Comparison of ENCODE assay signal across 25 cellular contexts in the genomic region with DNA sequence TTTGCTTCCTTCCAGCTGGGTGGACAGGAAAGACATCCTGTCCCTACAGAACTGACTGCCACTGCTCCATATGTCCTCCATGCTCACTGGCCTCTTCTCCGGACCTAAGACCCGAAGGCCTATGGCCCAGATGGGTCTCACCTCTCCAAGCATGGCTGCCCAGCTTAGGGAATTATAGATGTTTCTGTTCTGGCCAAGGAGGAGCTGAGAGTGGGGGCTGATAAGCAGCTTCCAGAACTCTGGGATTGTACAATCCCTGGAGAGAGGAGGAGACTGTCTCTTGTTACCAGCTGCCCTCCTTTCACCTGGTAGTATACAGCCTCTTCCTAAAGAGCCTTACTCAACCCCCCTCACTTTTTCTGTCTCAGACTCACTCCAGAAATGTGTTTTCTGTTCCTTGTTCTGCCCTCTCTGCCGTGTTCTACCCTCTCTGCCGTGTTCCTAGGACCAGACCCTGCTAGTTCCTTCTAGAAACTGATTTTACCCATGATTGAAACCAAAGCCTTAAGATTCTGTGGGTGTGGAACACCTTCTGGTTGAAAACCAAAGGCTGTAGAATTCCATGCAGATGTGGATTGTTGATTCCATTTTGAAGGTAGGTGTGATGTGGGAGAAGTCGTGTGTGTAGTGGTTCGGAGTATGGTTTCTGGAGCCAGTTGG. TPM values are rescaled to one million over a fixed set of nuclear protein-coding genes. Genes with fewer than 3 reads are reported as not detected.
A peak's percentile ranks its signal among the peaks of the same experiment; 100 is the strongest.
DNase-seq lines count a peak whose midpoint lies in the region; ATAC-seq and TF ChIP-seq lines count a peak whose summit lies in the region.
"Had no signal": no experiment of that assay in that cellular context is flagged by ENCODE, and none has a peak within 500 bp of the region (broad histone marks: within the 10 kb centered on the region; RNA-seq: fewer than 3 reads in every experiment).

No MANE protein-coding gene starts in this region.

- H2AFZ ChIP-seq in trophoblast cell (ENCODE audit: insufficient read depth, low read length, poor library complexity) = no peak overlapping the region
- H2AFZ ChIP-seq in hepatocyte = no peak overlapping the region
- H2AFZ ChIP-seq: GM23248 had no signal

- H3K27ac Mint-ChIP-seq in CD14-positive monocyte = peak overlapping the region in 5 of 7 donors; percentile 14 to 54 (median 20)
- H3K27ac Mint-ChIP-seq: activated naive CD4-positive, alpha-beta T cell treated with anti-CD3 and anti-CD28 coated beads, Interleukin-2, amount 50 U/mL, for 72 hours; CD4-positive, CD25-positive, alpha-beta regulatory T cell; HFFc6; natural killer cell; T-helper 17 cell had no signal

- H3K9me3 Mint-ChIP-seq in CD14-positive monocyte = no peaks in the 10 kb centered on the region
- H3K9me3 Mint-ChIP-seq: activated naive CD4-positive, alpha-beta T cell treated with anti-CD3 and anti-CD28 coated beads, Interleukin-2, amount 50 U/mL, for 72 hours; HFFc6; natural killer cell had no signal

- no peak overlapping the region for H3K4me3 Mint-ChIP-seq in CD14-positive monocyte
- H3K4me3 Mint-ChIP-seq: CD4-positive, CD25-positive, alpha-beta regulatory T cell; HFFc6; natural killer cell; T-helper 17 cell had no signal

- peaks cover 25% of the 10 kb centered on the region for H3K4me1 Mint-ChIP-seq in CD14-positive monocyte

- H3K18ac ChIP-seq in trophoblast cell (ENCODE audit: low read length) = no peak overlapping the region

- H3K36me3 ChIP-seq in A673 (ENCODE audit: insufficient read depth, low read length, poor library complexity, severe bottlenecking) = no peaks in the 10 kb centered on the region
- H3K36me3 ChIP-seq in trophoblast cell (ENCODE audit: control insufficient read depth in 1 of 2, insufficient read depth in 2 of 2, low read length in 2 of 2) = no peaks in the 10 kb centered on the region
- no peaks in the 10 kb centered on the region for H3K36me3 ChIP-seq in hepatocyte (replicated peaks; ENCODE audit: insufficient read depth, low read depth)
- H3K36me3 ChIP-seq: gastrocnemius medialis had no signal

- TF ChIP-seq CTCF in A673 (conservative IDR thresholded peaks at IDR 0.05; ENCODE audit: low read depth, low read length) (no peak), CD14-positive monocyte (IDR thresholded peaks at IDR 0.05) (no peak), dorsolateral prefrontal cortex (IDR thresholded peaks at IDR 0.05 in 54 of 56, conservative IDR thresholded peaks at IDR 0.05 in 2 of 56; ENCODE audit: low read depth in 1 of 56, partially characterized antibody in 56 of 56) (no peak), hepatocyte (IDR thresholded peaks at IDR 0.05; ENCODE audit: poor library complexity) (no peak)

- POLR2A ChIA-PET in A673 (lab: Charles Lee; ENCODE audit: low non-redundant PET) = no interaction called here

- peak overlapping the region; percentile 42 for H3K9ac ChIP-seq in trophoblast cell (ENCODE audit: low read length)
- H3K9ac ChIP-seq: GM23248 had no signal

- H2BK12ac ChIP-seq in trophoblast cell (ENCODE audit: low read length) = no peak overlapping the region

- intact Hi-C loops in A673 (cut with micrococcal nuclease; ENCODE audit: unreplicated experiment) = no loop called here
- intact Hi-C loops in CD14-positive monocyte (cut with micrococcal nuclease) = no loop called here
- intact Hi-C loops in dorsolateral prefrontal cortex (cut with DNase I) = no loop called here

- H3K79me1 ChIP-seq in trophoblast cell (ENCODE audit: low read length) = no peaks in the 10 kb centered on the region

- H3K4ac ChIP-seq in trophoblast cell (ENCODE audit: low read depth, low read length) = no peak overlapping the region

- no peak overlapping the region for H3K14ac ChIP-seq in trophoblast cell (ENCODE audit: low read length)

- H3K9me3 ChIP-seq in A673 (ENCODE audit: low read depth, low read length, poor library complexity, severe bottlenecking) = no peaks in the 10 kb centered on the region
- no peaks in the 10 kb centered on the region for H3K9me3 ChIP-seq in trophoblast cell (ENCODE audit: insufficient read depth, low read depth, low read length)
- no peaks in the 10 kb centered on the region for H3K9me3 ChIP-seq in hepatocyte (ENCODE audit: low read depth)
- H3K9me3 ChIP-seq: gastrocnemius medialis had no signal

- DNase-seq in A673 (ENCODE audit: low spot score) = no peak
- DNase-seq in CD14-positive monocyte (ENCODE audit: low spot score) = no peak
- DNase-seq in dorsolateral prefrontal cortex = no peak
- DNase-seq in trophoblast cell = no peak
- DNase-seq in cortex of kidney (lab: John Stamatoyannopoulos, UW) = no peak
- DNase-seq in NCI-H774 (lab: John Stamatoyannopoulos, UW) = no peak
- DNase-seq in hepatocyte (ENCODE audit: low spot score) = no peak
- DNase-seq: activated CD4-positive, alpha-beta T cell treated with anti-CD3 and anti-CD28 coated beads for 1 hour; activated T-cell treated with anti-CD3 and anti-CD28 coated beads for 4 hours; CD4-positive, CD25-positive, alpha-beta regulatory T cell; central memory CD4-positive, alpha-beta T cell; EL; gastrocnemius medialis; GM23248; HFFc6; natural killer cell; NCI-H146; NCI-H2107; NK-92 treated with Interleukin-12 subunit alpha and Interleukin-12 subunit beta, amount 100 ng/mL, for 24 hours; retina; T-helper 17 cell had no signal

- no peak overlapping the region for H2BK5ac ChIP-seq in trophoblast cell (ENCODE audit: low read depth, low read length, poor library complexity)

- H3K9me2 ChIP-seq in hepatocyte (replicated peaks; ENCODE audit: insufficient read depth) = no peaks in the 10 kb centered on the region

- H4K20me1 ChIP-seq in hepatocyte (ENCODE audit: insufficient read depth, poor library complexity, severe bottlenecking) = peaks cover 6% of the 10 kb centered on the region

- H3K79me2 ChIP-seq in trophoblast cell (ENCODE audit: control insufficient read depth, insufficient read depth, low read length, poor library complexity) (no peaks in the 10 kb centered on the region), hepatocyte (peaks cover 64% of the 10 kb centered on the region)

- peak overlapping the region; percentile 32 for H3K27ac ChIP-seq in A673 (ENCODE audit: low read depth, low read length, poor library complexity, severe bottlenecking)
- peak overlapping the region in 56 of 59 donors; percentile 2 to 84 (median 60) for H3K27ac ChIP-seq in dorsolateral prefrontal cortex
- H3K27ac ChIP-seq in trophoblast cell (ENCODE audit: low read depth, low read length) = no peak overlapping the region
- H3K27ac ChIP-seq in hepatocyte = no peak overlapping the region
- H3K27ac ChIP-seq: GM23248, HL-60, SK-N-MC had no signal

- H3K4me1 ChIP-seq in A673 (ENCODE audit: insufficient read depth, low read length, poor library complexity, severe bottlenecking) (peaks cover 27% of the 10 kb centered on the region), trophoblast cell (ENCODE audit: control insufficient read depth in 1 of 2, insufficient read depth in 2 of 2, low read length in 2 of 2) (peaks cover under 1 to 4% of the 10 kb centered on the region in 2 experiments), hepatocyte (ENCODE audit: insufficient read depth) (no peaks in the 10 kb centered on the region)

- H2BK120ac ChIP-seq in trophoblast cell (ENCODE audit: insufficient read depth, low read length, poor library complexity) = no peak overlapping the region

- BruUV-seq in A673 (replicated peaks; lab: Mats Ljungman, UMichigan) = no TSS peak

- no peak overlapping the region for H2AK5ac ChIP-seq in trophoblast cell (ENCODE audit: low read length)

- 100% methylated on average over 2 of the region's 6 CpGs for WGBS in trophoblast cell (ENCODE audit: extremely low coverage, insufficient coverage, insufficient read length)
- 89% methylated on average over 6 of the region's 6 CpGs for WGBS in hepatocyte (ENCODE audit: low lambda C conversion rate, missing lambda C conversion rate)

- no peak for ATAC-seq in HG03108 (IDR thresholded peaks at IDR 0.05; ENCODE audit: unreplicated experiment)
- ATAC-seq: activated naive CD4-positive, alpha-beta T cell treated with anti-CD3 and anti-CD28 coated beads, Interleukin-2, amount 50 U/mL, for 72 hours; gastrocnemius medialis; natural killer cell; T-helper 17 cell had no signal

- H3K27me3 ChIP-seq in A673 (replicated peaks; ENCODE audit: insufficient read depth, low read depth, low read length, poor library complexity) (no peaks in the 10 kb centered on the region), dorsolateral prefrontal cortex (no peaks in the 10 kb centered on the region), trophoblast cell (ENCODE audit: insufficient read depth, low read length) (no peaks in the 10 kb centered on the region), hepatocyte (no peaks in the 10 kb centered on the region)
- H3K27me3 ChIP-seq: gastrocnemius medialis had no signal

- no peak overlapping the region for H4K8ac ChIP-seq in trophoblast cell (ENCODE audit: low read depth, low read length)

- H3K23ac ChIP-seq in trophoblast cell (ENCODE audit: low read length) = no peak overlapping the region

- H3K4me2 ChIP-seq in trophoblast cell (ENCODE audit: low read length) = no peak overlapping the region
- H3K4me2 ChIP-seq in hepatocyte = no peak overlapping the region

- no peak overlapping the region for H4K12ac ChIP-seq in trophoblast cell (ENCODE audit: low read depth, low read length)

- no peak overlapping the region for H4K91ac ChIP-seq in trophoblast cell (ENCODE audit: low read depth, low read length)

- no peaks in the 10 kb centered on the region for H3K27me3 Mint-ChIP-seq in CD14-positive monocyte (ENCODE audit: low read depth in 3 of 3)
- H3K27me3 Mint-ChIP-seq: T-helper 17 cell had no signal

- H3K4me3 ChIP-seq in A673 (ENCODE audit: low read depth, low read length, poor library complexity, severe bottlenecking) (no peak overlapping the region), dorsolateral prefrontal cortex (no peak overlapping the region), trophoblast cell (ENCODE audit: low read depth, low read length) (no peak overlapping the region), hepatocyte (no peak overlapping the region)
- H3K4me3 ChIP-seq: gastrocnemius medialis, GM23248, SK-N-MC had no signal

- H3K36me3 Mint-ChIP-seq in CD14-positive monocyte = peaks cover 4 to 24% of the 10 kb centered on the region in 2 donors
- H3K36me3 Mint-ChIP-seq: natural killer cell had no signal

- CTCF ChIA-PET in A673 (lab: Charles Lee) = no interaction called here

RNA-seq across cellular contexts. Expression of a gene that starts 28.7 kb away (rescaled TPM):
- 21.7 and 22.2 TPM in 2 replicates for total RNA-seq in A673 (2021)
- polyA plus RNA-seq in CD14-positive monocyte = 1 to 10 TPM; 1.7 to 3.1 TPM
- 10 to 100 TPM; 27.6 to 68.9 (median 44.8) TPM for total RNA-seq in dorsolateral prefrontal cortex
- polyA plus RNA-seq in trophoblast cell (2013) = 176 and 189 TPM in 2 replicates
- 18.5 and 25.4 TPM in 2 replicates for total RNA-seq in hepatocyte
- polyA plus RNA-seq in hepatocyte = 15.9 and 17.5 TPM in 2 replicates

RNA-seq across cellular contexts. Expression of a gene that starts 29.9 kb away (rescaled TPM):
- total RNA-seq in A673 (2021) = 32.9 and 33.6 TPM in 2 replicates
- polyA plus RNA-seq in CD14-positive monocyte = 10 to 100 TPM; 22.9 to 26.0 TPM
- total RNA-seq in dorsolateral prefrontal cortex = 10 to 100 TPM; 14.9 to 28.0 (median 20.9) TPM
- polyA plus RNA-seq in trophoblast cell (2013) = 26.3 and 26.9 TPM in 2 replicates
- 43.9 and 47.6 TPM in 2 replicates for total RNA-seq in hepatocyte
- 33.1 and 38.6 TPM in 2 replicates for polyA plus RNA-seq in hepatocyte

Comparison
In these comparisons a context has a peak if more than half of its experiments do, and no peak if none do; other contexts are left out.
1. H3K27ac ChIP-seq: peak in A673 (single experiment) and dorsolateral prefrontal cortex (56 of 59); none in trophoblast cell (single experiment) and hepatocyte (single experiment).